ENCODE assay signal across 1 cellular context in genomic region chr17:4530799-4531730, GRCh38.
TF ChIP-seq lines count a peak whose summit lies in the region.

No MANE protein-coding gene starts in this region.

TF ChIP-seq in endothelial cell of umbilical vein, 7 proteins besides CTCF, POLR2A, EP300 and RAD21 (continued from another document):
- TF ChIP-seq MYC (IDR thresholded peaks at IDR 0.05; ENCODE audit: low read depth, low read length) = no peak
- TF ChIP-seq POLR2AphosphoS5 (IDR thresholded peaks at IDR 0.05; ENCODE audit: insufficient read depth, low read depth, low read length) = peak; percentile 88
- peak; percentile 83 for TF ChIP-seq GATA2 (IDR thresholded peaks at IDR 0.05; ENCODE audit: insufficient read depth, insufficient read length, low read depth, low read length)
